ENCODE assay signal across 26 cellular contexts in genomic region chr11:63770763-63771162, GRCh38. TPM values are rescaled to one million over a fixed set of nuclear protein-coding genes. Genes with fewer than 3 reads are reported as not detected.
DNase-seq lines count a peak whose midpoint lies in the region; ATAC-seq, FAIRE-seq and TF ChIP-seq lines count a peak whose summit lies in the region.
"Had no signal": no experiment of that assay in that cellular context is flagged by ENCODE, and none has a peak within 500 bp of the region (broad histone marks: within the 10 kb centered on the region; RNA-seq: fewer than 3 reads in every experiment).

No MANE protein-coding gene starts in this region.

- WGBS in HepG2 (ENCODE audit: low lambda C conversion rate), result 37% methylated on average over 7 of the region's 7 CpGs
- WGBS in right lobe of liver (ENCODE audit: insufficient coverage, low coverage, low lambda C conversion rate, missing lambda C conversion rate), result 84% methylated on average over 5 of the region's 7 CpGs

- H3K9ac ChIP-seq in HepG2 (ENCODE audit: insufficient read depth, low read depth, low read length), result no peak overlapping the region
- H3K9ac ChIP-seq: BLaER1 had no signal

- H3K27ac ChIP-seq in HepG2 (ENCODE audit: extremely low read length, insufficient read depth, low read length), result no peak overlapping the region
- H3K27ac ChIP-seq in right lobe of liver, result no peak overlapping the region
- H3K27ac ChIP-seq in left lung, result no peak overlapping the region
- H3K27ac ChIP-seq: BLaER1, Peyer's patch, SJCRH30 had no signal

- H3K4me3 Mint-ChIP-seq in activated B cell treated with CpG ODN at 0.5 μM for 24 hours, result peak overlapping the region; percentile 49
- H3K4me3 Mint-ChIP-seq: activated naive CD8-positive, alpha-beta T cell treated with anti-CD3 and anti-CD28 coated beads, Interleukin-2, amount 10 ng/mL, durations not matched to agents 7 days and 5 days had no signal

- no peak for TF ChIP-seq CTCF in HepG2 (CRISPR knock-in tag; IDR thresholded peaks at IDR 0.05)
- TF ChIP-seq CTCF in right lobe of liver (IDR thresholded peaks at IDR 0.05), result no peak
- no peak for TF ChIP-seq CTCF in activated B cell treated with CpG ODN at 0.5 μM for 24 hours (IDR thresholded peaks at IDR 0.05)
- TF ChIP-seq CTCF in left lung (IDR thresholded peaks at IDR 0.05), result no peak

- H3K9me3 ChIP-seq in HepG2 (ENCODE audit: low read length) (no peaks in the 10 kb centered on the region), right lobe of liver (no peaks in the 10 kb centered on the region), left lung (no peaks in the 10 kb centered on the region)
- H3K9me3 ChIP-seq: BLaER1, Peyer's patch, SJCRH30 had no signal

- no TSS peak for BruUV-seq in HepG2 (replicated peaks; lab: Mats Ljungman, UMichigan)

- POLR2A ChIA-PET in HepG2 (lab: Yijun Ruan, JAX) (interaction anchor here (0.9 kb wide), 1 partner anchor 13 kb away, joined by 3 read pairs; no protein-coding TSS in a partner anchor), activated B cell treated with CpG ODN at 0.5 μM for 24 hours (lab: Charles Lee) (interaction anchor here (3.8 kb wide), 1 partner anchor 67 kb away, joined by 21 read pairs; the partner anchor contains the start of gene MARK2)

- H3K4me3 ChIP-seq in HepG2 (replicated peaks in 1 of 3; ENCODE audit: insufficient read depth in 1 of 3, low read depth in 2 of 3, low read length in 3 of 3) (peak overlapping the region in 1 of 3 experiments; percentile 85; a peak in 2 of 6 replicates), right lobe of liver (no peak overlapping the region), left lung (no peak overlapping the region)
- H3K4me3 ChIP-seq: BLaER1, SJCRH30 had no signal

- CTCF ChIA-PET in HepG2 (lab: Yijun Ruan, JAX; ENCODE audit: low intra/inter-chr PET ratio, low total read pairs), result no interaction called here
- CTCF ChIA-PET in activated B cell treated with CpG ODN at 0.5 μM for 24 hours (lab: Charles Lee), result interaction anchor here (0.6 kb wide), 1 partner anchor 175 kb away, joined by 3 read pairs; no protein-coding TSS in a partner anchor

- peak overlapping the region; percentile 93 for H3K4me2 ChIP-seq in HepG2 (ENCODE audit: low read depth, low read length)

- no peak for FAIRE-seq in HepG2 (lab: Jason Lieb, UNC)
- FAIRE-seq: endometrium had no signal

- H2AFZ ChIP-seq in HepG2 (ENCODE audit: low read length), result no peak overlapping the region

- H3K9me3 Mint-ChIP-seq in activated B cell treated with CpG ODN at 0.5 μM for 24 hours, result no peaks in the 10 kb centered on the region
- H3K9me3 Mint-ChIP-seq: activated CD4-positive, alpha-beta memory T cell treated with anti-CD3 and anti-CD28 coated beads, Interleukin-2, amount 10 ng/mL, durations not matched to agents 7 days and 5 days; activated naive CD8-positive, alpha-beta T cell treated with anti-CD3 and anti-CD28 coated beads, Interleukin-2, amount 10 ng/mL, durations not matched to agents 7 days and 5 days; HFFc6; naive thymus-derived CD4-positive, alpha-beta T cell had no signal

- peaks cover 5% of the 10 kb centered on the region for H3K36me3 Mint-ChIP-seq in activated B cell treated with CpG ODN at 0.5 μM for 24 hours (ENCODE audit: low read depth)
- H3K36me3 Mint-ChIP-seq: activated naive CD8-positive, alpha-beta T cell treated with anti-CD3 and anti-CD28 coated beads, Interleukin-2, amount 10 ng/mL, durations not matched to agents 7 days and 5 days had no signal

- peaks cover 7% of the 10 kb centered on the region for H3K79me2 ChIP-seq in HepG2 (ENCODE audit: insufficient read depth, low read length)

- intact Hi-C loops in HepG2 (cut with micrococcal nuclease; ENCODE audit: unreplicated experiment), result no loop called here
- intact Hi-C loops in right lobe of liver (cut with DNase I), result loop anchor here in 1 of 2 donors (10.0 kb wide), 1 partner anchor 154 kb away; no protein-coding TSS in a partner anchor
- intact Hi-C loops in activated B cell treated with CpG ODN at 0.5 μM for 24 hours (cut with micrococcal nuclease), result no loop called here
- intact Hi-C loops in left lung (cut with DNase I), result no loop called here

- ATAC-seq in HepG2, result no peak
- no peak for ATAC-seq in right lobe of liver
- ATAC-seq in activated B cell treated with CpG ODN at 0.5 μM for 24 hours (ENCODE audit: low read depth), result no peak
- no peak for ATAC-seq in HG03565 (IDR thresholded peaks at IDR 0.05; ENCODE audit: unreplicated experiment)
- ATAC-seq in HG02970 (IDR thresholded peaks at IDR 0.05; ENCODE audit: low FRiP score, unreplicated experiment), result no peak
- ATAC-seq in left lung, result no peak
- ATAC-seq: naive thymus-derived CD4-positive, alpha-beta T cell had no signal

- peaks cover 0 to 4% of the 10 kb centered on the region in 2 experiments; a peak in 1 of 5 replicates for H3K27me3 ChIP-seq in HepG2 (ENCODE audit: control insufficient read depth in 1 of 2, insufficient read depth in 2 of 2, low read length in 2 of 2)
- H3K27me3 ChIP-seq in right lobe of liver, result no peaks in the 10 kb centered on the region
- H3K27me3 ChIP-seq in left lung, result peaks cover 0 to 31% of the 10 kb centered on the region in 2 donors
- H3K27me3 ChIP-seq: Peyer's patch had no signal

- H3K4me1 Mint-ChIP-seq in activated B cell treated with CpG ODN at 0.5 μM for 24 hours, result peaks cover 11% of the 10 kb centered on the region

- in situ Hi-C loops in HepG2 (cut with HindIII; ENCODE audit: extremely low pct_ligation_motif_present, low pct_unique_long_range_greater_than_20kb), result no loop called here

- TF ChIP-seq EP300 in HepG2 (IDR thresholded peaks at IDR 0.05; ENCODE audit: low read depth in 2 of 2, low read length in 2 of 2) (no peak), HepG2 (CRISPR knock-in tag; IDR thresholded peaks at IDR 0.05; ENCODE audit: borderline replicate concordance) (no peak)

- no peak for DNase-seq in HepG2 (ENCODE audit: low spot score)
- DNase-seq in right lobe of liver, result no peak
- no peak for DNase-seq in activated B cell treated with CpG ODN at 0.5 μM for 24 hours
- peak; percentile 41 for DNase-seq in mesenteric fat pad (ENCODE audit: low spot score)
- DNase-seq in left lung, result no peak
- DNase-seq in stimulated activated naive CD4-positive, alpha-beta T cell (lab: John Stamatoyannopoulos, UW), result no peak
- DNase-seq: activated CD4-positive, alpha-beta memory T cell treated with anti-CD3 and anti-CD28 coated beads, Interleukin-2, amount 10 ng/mL, durations not matched to agents 7 days and 5 days; activated CD8-positive, alpha-beta memory T cell treated with anti-CD3 and anti-CD28 coated beads, Interleukin-2, amount 50 U/mL, for 48 hours; activated naive CD8-positive, alpha-beta T cell treated with anti-CD3 and anti-CD28 coated beads, Interleukin-2, amount 10 ng/mL, durations not matched to agents 7 days and 5 days; dermis blood vessel endothelial cell; DND-41; HFFc6; midbrain; naive thymus-derived CD4-positive, alpha-beta T cell; NCI-H1105; NCI-H1930; NCI-H524 treated with DMSO at 0.1 percent for 48 hours; Peyer's patch; retina; SJCRH30; stimulated activated CD4-positive, alpha-beta T cell treated with anti-CD3 and anti-CD28 coated beads, Interleukin-2, amount 100 ng/mL, for 24 hours; trophoblast cell had no signal

- no peak for TF ChIP-seq RAD21 in HepG2 (CRISPR knock-in tag; IDR thresholded peaks at IDR 0.05)

- H3K27me3 Mint-ChIP-seq in activated B cell treated with CpG ODN at 0.5 μM for 24 hours, result peaks cover 4% of the 10 kb centered on the region

- no peaks in the 10 kb centered on the region; the same call in 1 of the 2 replicates for H4K20me1 ChIP-seq in HepG2 (ENCODE audit: insufficient read depth, low read length)

- H3K4me1 ChIP-seq in HepG2 (ENCODE audit: insufficient read depth, low read length) (peaks cover 30% of the 10 kb centered on the region), right lobe of liver (peaks cover 0 to 16% (median 7%) of the 10 kb centered on the region in 4 donors), left lung (peaks cover 4 to 36% of the 10 kb centered on the region in 2 donors)

- H3K27ac Mint-ChIP-seq in activated B cell treated with CpG ODN at 0.5 μM for 24 hours, result no peak overlapping the region
- H3K27ac Mint-ChIP-seq: activated CD4-positive, alpha-beta memory T cell treated with anti-CD3 and anti-CD28 coated beads, Interleukin-2, amount 10 ng/mL, durations not matched to agents 7 days and 5 days; activated naive CD8-positive, alpha-beta T cell treated with anti-CD3 and anti-CD28 coated beads, Interleukin-2, amount 10 ng/mL, durations not matched to agents 7 days and 5 days; naive thymus-derived CD4-positive, alpha-beta T cell had no signal

- H3K36me3 ChIP-seq in HepG2 (replicated peaks in 1 of 2; ENCODE audit: control insufficient read depth in 1 of 2, insufficient read depth in 2 of 2, low read length in 2 of 2) (no peaks in the 10 kb centered on the region), right lobe of liver (no peaks in the 10 kb centered on the region), left lung (no peaks in the 10 kb centered on the region)
- H3K36me3 ChIP-seq: Peyer's patch, SJCRH30 had no signal

- TF ChIP-seq POLR2A in HepG2 (IDR thresholded peaks at IDR 0.05; ENCODE audit: insufficient read depth in 1 of 2, low read depth in 2 of 2, low read length in 2 of 2), result no peak
- no peak for TF ChIP-seq POLR2A in right lobe of liver (IDR thresholded peaks at IDR 0.05)

RNA-seq across cellular contexts. Expression of gene ZFTA, which starts 2.2 kb away (rescaled TPM):
- total RNA-seq in HepG2 (2016; rRNA removed; fragmentation: Illumina TruSeq; extraction: Trizol) (6.5 and 10.4 TPM in 2 replicates), right lobe of liver (10 to 100 TPM in 1 of 6 experiments, 1 to 10 TPM in 5; 4.8 to 10.7 (median 6.6) TPM), activated B cell treated with CpG ODN at 0.5 μM for 24 hours (11.2 and 12.5 TPM in 2 replicates), mesenteric fat pad (15.3 TPM), left lung (10 to 100 TPM in 1 of 2 donors, 1 to 10 TPM in 1; 9.2 to 14.0 TPM)
- 1.1 and 1.6 TPM in 2 replicates for total RNA-seq in HepG2 (2016; cell fraction: cytosol; rRNA removed; fragmentation: Illumina TruSeq; extraction: Trizol; ENCODE audit: low read depth)
- 5.9 and 9.4 TPM in 2 replicates for total RNA-seq in HepG2 (2016; cell fraction: insoluble cytoplasmic fraction; rRNA removed; fragmentation: Illumina TruSeq; extraction: Trizol)
- total RNA-seq in HepG2 (2016; cell fraction: membrane; rRNA removed; fragmentation: Illumina TruSeq; extraction: Trizol), result 4.9 and 5.3 TPM in 2 replicates
- total RNA-seq in HepG2 (2016; cell fraction: nucleus; rRNA removed; fragmentation: Illumina TruSeq; extraction: Trizol), result 8.8 and 11.2 TPM in 2 replicates
- 3.9 and 5.6 TPM in 2 replicates for polyA plus RNA-seq in HepG2 (2011; rRNA removed)
- polyA plus RNA-seq in HepG2 (2011; cell fraction: cytosol; rRNA removed), result 2.2 and 3.2 TPM in 2 replicates
- 15.3 and 19.0 TPM in 2 replicates for polyA plus RNA-seq in HepG2 (2011; cell fraction: nucleus; rRNA removed)
- 6.4 and 6.6 TPM in 2 replicates for polyA plus RNA-seq in HepG2 (2012)
- 0.53 and 0.94 TPM in 2 replicates for polyA plus RNA-seq in HepG2 (2016; cell fraction: cytosol; fragmentation: Illumina TruSeq; extraction: Trizol; ENCODE audit: low read depth)
- polyA plus RNA-seq in HepG2 (2016; cell fraction: insoluble cytoplasmic fraction; fragmentation: Illumina TruSeq; extraction: Trizol; ENCODE audit: low read depth), result 6.0 and 6.2 TPM in 2 replicates
- polyA plus RNA-seq in HepG2 (2016; cell fraction: membrane; fragmentation: Illumina TruSeq; extraction: Trizol; ENCODE audit: low read depth), result 2.1 and 2.6 TPM in 2 replicates
- polyA plus RNA-seq in HepG2 (2016; cell fraction: nucleus; fragmentation: Illumina TruSeq; extraction: Trizol; ENCODE audit: insufficient read depth, low read depth), result 20.0 and 22.4 TPM in 2 replicates
- 4.8 and 5.2 TPM in 2 replicates for polyA minus RNA-seq in HepG2 (2011; rRNA and poly(A)+ RNA removed; ENCODE audit: low replicate concordance)
- polyA minus RNA-seq in HepG2 (2011; cell fraction: cytosol; rRNA and poly(A)+ RNA removed), result 4.2 and 4.4 TPM in 2 replicates
- 9.0 and 11.1 TPM in 2 replicates for polyA minus RNA-seq in HepG2 (2011; cell fraction: nucleus; rRNA and poly(A)+ RNA removed)

RNA-seq across cellular contexts. Expression of gene SPINDOC, which starts 42.5 kb away (rescaled TPM):
- total RNA-seq in HepG2 (2016; rRNA removed; fragmentation: Illumina TruSeq; extraction: Trizol) (23.6 and 29.9 TPM in 2 replicates), right lobe of liver (1 to 10 TPM; 2.2 to 5.0 (median 2.7) TPM), activated B cell treated with CpG ODN at 0.5 μM for 24 hours (18.7 and 20.8 TPM in 2 replicates), mesenteric fat pad (16.2 TPM), left lung (10 to 100 TPM; 20.3 to 21.7 TPM)
- total RNA-seq in HepG2 (2016; cell fraction: cytosol; rRNA removed; fragmentation: Illumina TruSeq; extraction: Trizol; ENCODE audit: low read depth), result 44.1 and 45.2 TPM in 2 replicates
- total RNA-seq in HepG2 (2016; cell fraction: insoluble cytoplasmic fraction; rRNA removed; fragmentation: Illumina TruSeq; extraction: Trizol), result 19.6 and 30.8 TPM in 2 replicates
- total RNA-seq in HepG2 (2016; cell fraction: membrane; rRNA removed; fragmentation: Illumina TruSeq; extraction: Trizol), result 65.9 and 67.9 TPM in 2 replicates
- 18.3 and 21.0 TPM in 2 replicates for total RNA-seq in HepG2 (2016; cell fraction: nucleus; rRNA removed; fragmentation: Illumina TruSeq; extraction: Trizol)
- polyA plus RNA-seq in HepG2 (2011; rRNA removed), result 21.4 and 24.8 TPM in 2 replicates
- polyA plus RNA-seq in HepG2 (2011; cell fraction: cytosol; rRNA removed), result 20.8 and 31.5 TPM in 2 replicates
- 29.5 and 33.6 TPM in 2 replicates for polyA plus RNA-seq in HepG2 (2011; cell fraction: nucleus; rRNA removed)
- polyA plus RNA-seq in HepG2 (2012), result 17.1 and 21.7 TPM in 2 replicates
- 69.3 and 70.4 TPM in 2 replicates for polyA plus RNA-seq in HepG2 (2016; cell fraction: cytosol; fragmentation: Illumina TruSeq; extraction: Trizol; ENCODE audit: low read depth)
- 36.8 and 41.3 TPM in 2 replicates for polyA plus RNA-seq in HepG2 (2016; cell fraction: insoluble cytoplasmic fraction; fragmentation: Illumina TruSeq; extraction: Trizol; ENCODE audit: low read depth)
- 88.9 and 91.0 TPM in 2 replicates for polyA plus RNA-seq in HepG2 (2016; cell fraction: membrane; fragmentation: Illumina TruSeq; extraction: Trizol; ENCODE audit: low read depth)
- 55.9 and 57.5 TPM in 2 replicates for polyA plus RNA-seq in HepG2 (2016; cell fraction: nucleus; fragmentation: Illumina TruSeq; extraction: Trizol; ENCODE audit: insufficient read depth, low read depth)
- 17.5 and 25.8 TPM in 2 replicates for polyA minus RNA-seq in HepG2 (2011; rRNA and poly(A)+ RNA removed; ENCODE audit: low replicate concordance)
- polyA minus RNA-seq in HepG2 (2011; cell fraction: cytosol; rRNA and poly(A)+ RNA removed), result 9.3 and 10.1 TPM in 2 replicates
- 13.3 and 14.8 TPM in 2 replicates for polyA minus RNA-seq in HepG2 (2011; cell fraction: nucleus; rRNA and poly(A)+ RNA removed)
